In the genomic region with DNA sequence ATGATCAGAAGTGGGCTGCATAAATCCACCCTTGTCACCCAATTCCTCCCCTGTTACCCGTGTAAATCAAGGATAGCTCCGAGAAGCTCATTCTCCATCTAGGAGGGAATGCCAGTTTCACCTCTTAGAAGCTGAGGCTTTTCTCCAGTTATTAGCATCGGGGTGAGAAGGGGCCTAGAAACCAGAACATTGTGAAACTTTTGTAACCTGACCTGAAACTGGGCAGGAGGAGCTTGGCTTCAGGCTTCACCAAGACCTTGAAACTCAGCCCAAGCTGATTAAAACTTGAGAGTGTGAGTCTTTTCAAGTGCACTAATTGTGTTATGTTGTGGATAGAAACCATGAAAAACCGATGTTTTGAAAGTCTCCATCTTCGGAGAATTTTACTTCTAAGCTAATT, we compare ENCODE assay signal across 1 cellular context.
TF ChIP-seq lines count a peak whose summit lies in the region.

No MANE protein-coding gene starts in this region.

TF ChIP-seq in H1, 55 proteins besides CTCF, POLR2A, EP300 and RAD21:
- TF ChIP-seq GABPA (IDR thresholded peaks at IDR 0.05; ENCODE audit: borderline replicate concordance, insufficient read depth, low read length) (no peak), RNF2 (IDR thresholded peaks at IDR 0.05; ENCODE audit: borderline replicate concordance, low read depth, low read length, missing control alignments, poor library complexity, severe bottlenecking) (no peak)
